In genomic region chr11:67355794-67356550, GRCh38 we compare ENCODE assay signal across 1 cellular context.
TF ChIP-seq lines count a peak whose summit lies in the region.

No MANE protein-coding gene starts in this region.

TF ChIP-seq in A549, 52 proteins besides CTCF, POLR2A, EP300 and RAD21 (continued from another document):
- TF ChIP-seq REST (IDR thresholded peaks at IDR 0.05) (no peak), MAZ (IDR thresholded peaks at IDR 0.05; ENCODE audit: borderline replicate concordance, low read depth, low read length) (no peak), CEBPB (IDR thresholded peaks at IDR 0.05) (no peak), NFE2L2 (conservative IDR thresholded peaks at IDR 0.05; ENCODE audit: low read length) (no peak)
